In the genomic region with DNA sequence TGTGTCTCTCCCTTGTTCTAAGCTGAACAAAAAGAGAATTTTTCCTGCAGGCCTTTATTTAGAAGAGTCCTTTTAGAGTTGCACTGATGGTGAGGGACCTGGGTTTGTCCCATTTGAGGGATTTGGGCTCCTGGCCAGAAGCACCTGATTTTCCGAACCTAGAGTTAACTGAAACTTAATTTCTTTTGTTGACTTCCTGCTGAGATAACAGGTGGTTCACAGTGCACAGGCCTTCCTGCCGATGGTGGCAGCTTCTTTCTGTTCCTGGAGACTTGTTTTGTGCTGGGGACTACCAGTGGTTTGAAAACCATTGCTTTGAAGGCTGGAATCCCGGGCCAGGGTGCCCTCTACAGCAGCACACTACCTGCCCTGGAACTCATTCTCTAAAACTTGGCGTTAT, we compare ENCODE assay signal across 16 cellular contexts.
DNase-seq lines count a peak whose midpoint lies in the region; ATAC-seq and TF ChIP-seq lines count a peak whose summit lies in the region.
"Had no signal": no experiment of that assay in that cellular context is flagged by ENCODE, and none has a peak within 500 bp of the region (broad histone marks: within the 10 kb centered on the region; RNA-seq: fewer than 3 reads in every experiment).

No MANE protein-coding gene starts in this region.

- no peaks in the 10 kb centered on the region for H3K9me2 ChIP-seq in hepatocyte (replicated peaks; ENCODE audit: insufficient read depth)

- intact Hi-C loops in CD4-positive, alpha-beta T cell (cut with DNase I, micrococcal nuclease), result loop anchor here in 1 of 2 experiments (5.0 to 10.0 kb wide), 2 partner anchors 371 to 1463 kb away; no protein-coding TSS in a partner anchor
- intact Hi-C loops in natural killer cell (cut with micrococcal nuclease), result no loop called here

- H3K36me3 ChIP-seq in hepatocyte (replicated peaks; ENCODE audit: insufficient read depth, low read depth), result no peaks in the 10 kb centered on the region
- H3K36me3 ChIP-seq: left ventricle myocardium inferior had no signal

- peak overlapping the region; percentile 27 for H3K27ac Mint-ChIP-seq in CD4-positive, alpha-beta T cell
- H3K27ac Mint-ChIP-seq in natural killer cell, result no peak overlapping the region
- H3K27ac Mint-ChIP-seq: effector memory CD8-positive, alpha-beta T cell; IgD-negative memory B cell had no signal

- no peaks in the 10 kb centered on the region for H3K79me2 ChIP-seq in hepatocyte

- peak overlapping the region; percentile 28 for H2AFZ ChIP-seq in hepatocyte

- no peak for DNase-seq in CD4-positive, alpha-beta T cell
- DNase-seq in hepatocyte (ENCODE audit: low spot score) (peak; percentile 31), pons (ENCODE audit: low spot score) (no peak), natural killer cell (no peak)
- DNase-seq in stimulated activated CD4-positive, alpha-beta T cell treated with anti-CD3 and anti-CD28 coated beads, Interleukin-12 subunit alpha, Interleukin-12 subunit beta, amount 100 ng/mL, for 4 hours, result no peak
- no peak for DNase-seq in effector CD8-positive, alpha-beta T cell (lab: John Stamatoyannopoulos, UW)
- DNase-seq: activated T-cell treated with anti-CD3 and anti-CD28 coated beads, Interleukin-2, amount 50 U/mL, for 4 hours; caudate nucleus; effector memory CD8-positive, alpha-beta T cell; H7; left ventricle myocardium inferior; psoas muscle; SHP77 had no signal

- no peaks in the 10 kb centered on the region for H3K36me3 Mint-ChIP-seq in CD4-positive, alpha-beta T cell (ENCODE audit: low read depth)
- no peaks in the 10 kb centered on the region for H3K36me3 Mint-ChIP-seq in natural killer cell
- H3K36me3 Mint-ChIP-seq: IgD-negative memory B cell had no signal

- H3K4me1 Mint-ChIP-seq in CD4-positive, alpha-beta T cell (ENCODE audit: low read depth), result peaks cover 6% of the 10 kb centered on the region
- no peaks in the 10 kb centered on the region for H3K4me1 Mint-ChIP-seq in natural killer cell

- H3K27me3 Mint-ChIP-seq in CD4-positive, alpha-beta T cell, result no peaks in the 10 kb centered on the region
- H3K27me3 Mint-ChIP-seq in natural killer cell (ENCODE audit: low read depth in 2 of 2), result no peaks in the 10 kb centered on the region
- H3K27me3 Mint-ChIP-seq: effector memory CD8-positive, alpha-beta T cell; IgD-negative memory B cell had no signal

- no peaks in the 10 kb centered on the region for H4K20me1 ChIP-seq in hepatocyte (ENCODE audit: insufficient read depth, poor library complexity, severe bottlenecking)

- TF ChIP-seq CTCF in CD4-positive, alpha-beta T cell (IDR thresholded peaks at IDR 0.05), result no peak
- no peak for TF ChIP-seq CTCF in hepatocyte (IDR thresholded peaks at IDR 0.05; ENCODE audit: poor library complexity)
- no peak for TF ChIP-seq CTCF in natural killer cell (IDR thresholded peaks at IDR 0.05)

- H3K4me1 ChIP-seq in hepatocyte (ENCODE audit: insufficient read depth), result no peaks in the 10 kb centered on the region
- H3K4me1 ChIP-seq: psoas muscle had no signal

- no peak overlapping the region for H3K27ac ChIP-seq in CD4-positive, alpha-beta T cell (ENCODE audit: low read depth, low read length)
- peak overlapping the region; percentile 30 for H3K27ac ChIP-seq in hepatocyte
- H3K27ac ChIP-seq: left ventricle myocardium inferior, psoas muscle had no signal

- WGBS in hepatocyte (ENCODE audit: low lambda C conversion rate, missing lambda C conversion rate), result 67% methylated on average over 4 of the region's 4 CpGs

- no peaks in the 10 kb centered on the region for H3K27me3 ChIP-seq in CD4-positive, alpha-beta T cell (ENCODE audit: control insufficient read depth, insufficient read depth, low read length)
- no peaks in the 10 kb centered on the region for H3K27me3 ChIP-seq in hepatocyte

- H3K4me3 Mint-ChIP-seq in CD4-positive, alpha-beta T cell, result no peak overlapping the region
- no peak overlapping the region for H3K4me3 Mint-ChIP-seq in natural killer cell
- H3K4me3 Mint-ChIP-seq: activated T-cell treated with anti-CD3 and anti-CD28 coated beads, Interleukin-2, amount 50 U/mL, for 4 hours; effector memory CD8-positive, alpha-beta T cell; IgD-negative memory B cell had no signal

- H3K4me3 ChIP-seq in hepatocyte, result no peak overlapping the region
- H3K4me3 ChIP-seq: left ventricle myocardium inferior, psoas muscle had no signal

- H3K9me3 Mint-ChIP-seq in CD4-positive, alpha-beta T cell, result no peaks in the 10 kb centered on the region
- H3K9me3 Mint-ChIP-seq in natural killer cell, result no peaks in the 10 kb centered on the region
- H3K9me3 Mint-ChIP-seq: activated T-cell treated with anti-CD3 and anti-CD28 coated beads, Interleukin-2, amount 50 U/mL, for 4 hours; effector memory CD8-positive, alpha-beta T cell; IgD-negative memory B cell had no signal

- CTCF ChIA-PET in CD4-positive, alpha-beta T cell (lab: Charles Lee), result no interaction called here

- H3K4me2 ChIP-seq in hepatocyte, result no peak overlapping the region

- no peaks in the 10 kb centered on the region for H3K9me3 ChIP-seq in CD4-positive, alpha-beta T cell (ENCODE audit: control insufficient read depth, low read length)
- no peaks in the 10 kb centered on the region for H3K9me3 ChIP-seq in hepatocyte (ENCODE audit: low read depth)
- H3K9me3 ChIP-seq: left ventricle myocardium inferior, psoas muscle had no signal

- no peak for ATAC-seq in CD4-positive, alpha-beta T cell (ENCODE audit: poor library complexity)
- ATAC-seq in GM18517 (IDR thresholded peaks at IDR 0.05; ENCODE audit: unreplicated experiment), result peak; percentile 46
- ATAC-seq in HG03159 (IDR thresholded peaks at IDR 0.05; ENCODE audit: unreplicated experiment), result peak; percentile 50
- ATAC-seq in natural killer cell, result no peak
- ATAC-seq: activated T-cell treated with anti-CD3 and anti-CD28 coated beads, Interleukin-2, amount 50 U/mL, for 4 hours; effector memory CD8-positive, alpha-beta T cell; psoas muscle had no signal

- POLR2A ChIA-PET in CD4-positive, alpha-beta T cell (lab: Charles Lee), result no interaction called here

Comparison
In these comparisons a context has a peak if more than half of its experiments do, and no peak if none do; other contexts are left out.
1. ATAC-seq: peak in GM18517 (single experiment) and HG03159 (single experiment); none in CD4-positive, alpha-beta T cell (single experiment) and natural killer cell (0 of 3).